8 cellular contexts compared by ENCODE assay signal in the genomic region with DNA sequence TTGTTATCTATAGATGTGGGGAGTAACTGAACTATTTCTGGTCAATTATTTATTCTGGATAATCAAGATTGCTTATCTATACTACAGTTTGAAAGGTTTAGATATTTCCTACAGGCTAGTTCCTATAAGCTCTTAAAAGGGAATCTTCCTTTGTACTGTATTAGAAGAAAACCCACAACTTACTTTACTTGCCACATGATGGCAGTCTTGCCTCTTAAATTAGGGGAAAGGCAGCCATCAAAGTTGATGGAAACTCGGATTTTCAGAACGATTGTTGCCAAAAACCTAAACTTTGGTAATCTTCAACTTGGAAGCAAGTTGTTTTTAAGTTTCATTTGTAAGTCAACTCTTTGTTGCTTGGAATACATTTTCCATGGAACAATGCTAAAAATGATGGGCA.
DNase-seq lines count a peak whose midpoint lies in the region; ATAC-seq, FAIRE-seq and TF ChIP-seq lines count a peak whose summit lies in the region.
"Not testable (repeated sequence)": the region's sequence is repeated elsewhere in the genome, so short reads cannot be mapped to it uniquely, and the experiment has no call there.

No MANE protein-coding gene starts in this region.

- not testable (repeated sequence) for H3K4me1 ChIP-seq in A673 (ENCODE audit: insufficient read depth, low read length, poor library complexity, severe bottlenecking)

- peak; percentile 95 for FAIRE-seq in GM18507 (lab: Jason Lieb, UNC)

- CTCF ChIA-PET in A673 (lab: Charles Lee), result interaction anchor here (0.7 kb wide), 1 partner anchor 89 kb away, joined by 4 read pairs; no protein-coding TSS in a partner anchor

- intact Hi-C loops in A673 (cut with micrococcal nuclease; ENCODE audit: unreplicated experiment), result not testable (repeated sequence)

- peak; percentile 45 for TF ChIP-seq CTCF in A673 (conservative IDR thresholded peaks at IDR 0.05; ENCODE audit: low read depth, low read length)

- BruUV-seq in A673 (replicated peaks; lab: Mats Ljungman, UMichigan), result not testable (repeated sequence)

- DNase-seq in A673 (ENCODE audit: low spot score), result peak; percentile 33
- DNase-seq in GM18507 (ENCODE audit: extremely low spot score, insufficient read length, low read depth), result not testable (repeated sequence)
- peak; percentile 39 for DNase-seq in NCI-H69 (lab: John Stamatoyannopoulos, UW)
- DNase-seq in activated CD4-positive, CD25-positive, alpha-beta regulatory T cell treated with anti-CD3 and anti-CD28 coated beads, Interleukin-2, amount 50 U/mL, for 16 hours (ENCODE audit: low read depth, low spot score), result peak; percentile 6
- peak; percentile 0 to 17 for DNase-seq in dermis microvascular lymphatic vessel endothelial cell (ENCODE audit: low read depth in 2 of 2)
- DNase-seq in iris pigment epithelial cell (ENCODE audit: low read depth), result peak; percentile 16
- peak; percentile 54 for DNase-seq in pons (ENCODE audit: low spot score)

- ATAC-seq in HG03342 (IDR thresholded peaks at IDR 0.05; ENCODE audit: unreplicated experiment), result peak; percentile 72

- H3K9me3 ChIP-seq in A673 (ENCODE audit: low read depth, low read length, poor library complexity, severe bottlenecking), result not testable (repeated sequence)

- not testable (repeated sequence) for H3K27ac ChIP-seq in A673 (ENCODE audit: low read depth, low read length, poor library complexity, severe bottlenecking)

- H3K36me3 ChIP-seq in A673 (ENCODE audit: insufficient read depth, low read length, poor library complexity, severe bottlenecking), result not testable (repeated sequence)

- POLR2A ChIA-PET in A673 (lab: Charles Lee; ENCODE audit: low non-redundant PET), result not testable (repeated sequence)

- not testable (repeated sequence) for H3K27me3 ChIP-seq in A673 (replicated peaks; ENCODE audit: insufficient read depth, low read depth, low read length, poor library complexity)

- not testable (repeated sequence) for H3K4me3 ChIP-seq in A673 (ENCODE audit: low read depth, low read length, poor library complexity, severe bottlenecking)
